8 cellular contexts compared by ENCODE assay signal in genomic region chr19:57362997-57363705, GRCh38. TPM values are rescaled to one million over a fixed set of nuclear protein-coding genes. Genes with fewer than 3 reads are reported as not detected.
DNase-seq lines count a peak whose midpoint lies in the region; ATAC-seq, FAIRE-seq and TF ChIP-seq lines count a peak whose summit lies in the region.

Gene TRAPPC2B, plus strand, starts transcription at chr19:57363551. Its CDS starts 1,283 bp downstream, at chr19:57364834.
Gene ZNF547, plus strand, starts transcription at chr19:57363551. Its CDS starts 5,005 bp downstream, at chr19:57368556.

- dilution Hi-C loops in keratinocyte (cut with MboI; ENCODE audit: extremely low pct_ligation_motif_present, low sequenced_read_pairs), result no loop called here

- peak; percentile 98 for FAIRE-seq in keratinocyte (lab: Jason Lieb, UNC)

- H3K79me2 ChIP-seq in keratinocyte (ENCODE audit: control insufficient read depth, insufficient read depth, low read length), result peaks cover 20% of the 10 kb centered on the region

- no peaks in the 10 kb centered on the region for H3K9me1 ChIP-seq in keratinocyte (ENCODE audit: control insufficient read depth, extremely low read depth, insufficient read depth, low read length)

- H3K27ac ChIP-seq in keratinocyte (ENCODE audit: control insufficient read depth, insufficient read depth, low read length), result peak within 1 kb of the TSS; percentile 90

- peak within 1 kb of the TSS; percentile 71 to 93 (median 91) for H3K4me3 ChIP-seq in keratinocyte (ENCODE audit: control insufficient read depth in 2 of 3, extremely low read depth in 1 of 3, insufficient read depth in 2 of 3, low read depth in 1 of 3, low read length in 3 of 3)

- peak within 1 kb of the TSS; percentile 95 for H3K4me2 ChIP-seq in keratinocyte (ENCODE audit: control insufficient read depth, extremely low read depth, insufficient read depth, low read depth, low read length)

- DNase-seq in Ammon's horn (ENCODE audit: low spot score) (peak; percentile 99), NCI-H510A (lab: John Stamatoyannopoulos, UW) (peak; percentile 96), chondrocyte (ENCODE audit: low spot score) (peak; percentile 99), keratinocyte (ENCODE audit: low read depth, low spot score) (peak; percentile 94)
- peak; percentile 93 to 95 for DNase-seq in activated CD4-positive, alpha-beta T cell treated with anti-CD3 and anti-CD28 coated beads for 24 hours (ENCODE audit: low read depth in 2 of 2)
- peak; percentile 95 to 96 (median 96) for DNase-seq in stimulated activated CD4-positive, alpha-beta T cell treated with anti-CD3 and anti-CD28 coated beads, Interleukin-12 subunit alpha, Interleukin-12 subunit beta, amount 100 ng/mL, for 48 hours (ENCODE audit: low read depth in 2 of 3, low spot score in 1 of 3)

- no peaks in the 10 kb centered on the region for H3K27me3 Mint-ChIP-seq in chondrocyte (ENCODE audit: low read depth)

- peaks cover 6% of the 10 kb centered on the region for H3K4me1 ChIP-seq in keratinocyte (ENCODE audit: control insufficient read depth, extremely low read depth, insufficient read depth, low read length)

- H3K4me1 Mint-ChIP-seq in chondrocyte (ENCODE audit: low read depth), result peaks cover 19% of the 10 kb centered on the region

- TF ChIP-seq CTCF in chondrocyte (IDR thresholded peaks at IDR 0.05), result no peak
- no peak for TF ChIP-seq CTCF in keratinocyte (optimal IDR thresholded peaks at IDR 0.05 in 1 of 3, IDR thresholded peaks at IDR 0.05 in 1 of 3, conservative IDR thresholded peaks at IDR 0.05 in 1 of 3; ENCODE audit: extremely low read depth in 1 of 3, insufficient read depth in 2 of 3, low read length in 3 of 3)

- peak within 1 kb of the TSS; percentile 98 for H3K4me3 Mint-ChIP-seq in chondrocyte (ENCODE audit: unreplicated experiment)

- peaks cover 6% of the 10 kb centered on the region for H3K9me3 Mint-ChIP-seq in chondrocyte (ENCODE audit: low read depth)

- peak within 1 kb of the TSS; percentile 88 for H3K9ac ChIP-seq in keratinocyte (ENCODE audit: control insufficient read depth, extremely low read depth, insufficient read depth, low read length)

- peak within 1 kb of the TSS; percentile 99 for H2AFZ ChIP-seq in keratinocyte (ENCODE audit: control insufficient read depth, low read length)

- H3K27me3 ChIP-seq in keratinocyte (ENCODE audit: control insufficient read depth, extremely low read depth, insufficient read depth, low read length), result no peaks in the 10 kb centered on the region

- H3K36me3 ChIP-seq in keratinocyte (ENCODE audit: control insufficient read depth in 2 of 2, extremely low read depth in 1 of 2, insufficient read depth in 2 of 2, low read length in 2 of 2), result peaks cover 0 to 2% of the 10 kb centered on the region in 2 experiments

- H3K27ac Mint-ChIP-seq in chondrocyte (ENCODE audit: unreplicated experiment), result peak within 1 kb of the TSS; percentile 99

- H3K36me3 Mint-ChIP-seq in chondrocyte (ENCODE audit: low read depth), result peaks cover 8% of the 10 kb centered on the region

- peak; percentile 76 for TF ChIP-seq POLR2A in GM19193 (IDR thresholded peaks at IDR 0.05; ENCODE audit: extremely low read depth, insufficient read depth, insufficient read length)

- no peaks in the 10 kb centered on the region for H3K9me3 ChIP-seq in keratinocyte (ENCODE audit: control insufficient read depth, low read depth, low read length)

- ATAC-seq in HG03432 (IDR thresholded peaks at IDR 0.05; ENCODE audit: unreplicated experiment), result peak; percentile 94

- no peaks in the 10 kb centered on the region for H4K20me1 ChIP-seq in keratinocyte (ENCODE audit: control insufficient read depth, extremely low read depth, insufficient read depth, low read length)

RNA-seq across cellular contexts. Expression of gene TRAPPC2B, which starts in this region (rescaled TPM):
- total RNA-seq in chondrocyte, result 9.9 to 12.1 TPM (median 10.7 TPM) in 3 replicates
- polyA plus RNA-seq in keratinocyte, result 15.8 to 22.2 TPM (median 20.8 TPM) in 3 replicates
- 7.8 TPM for polyA plus RNA-seq in keratinocyte (2011; ENCODE audit: low read depth)
- polyA plus RNA-seq in keratinocyte (2011; cell fraction: cytosol; rRNA removed), result 11.8 and 17.3 TPM in 2 replicates
- 12.2 and 15.0 TPM in 2 replicates for polyA plus RNA-seq in keratinocyte (2011; cell fraction: nucleus; rRNA removed)
- 16.0 and 19.9 TPM in 2 replicates for polyA plus RNA-seq in keratinocyte (2012; ENCODE audit: low replicate concordance)
- 1.5 to 7.1 TPM (median 6.8 TPM) in 3 replicates for polyA minus RNA-seq in keratinocyte
- polyA minus RNA-seq in keratinocyte (2011; cell fraction: cytosol; rRNA and poly(A)+ RNA removed), result 14.0 TPM
- 2.8 and 3.8 TPM in 2 replicates for polyA minus RNA-seq in keratinocyte (2011; cell fraction: nucleus; rRNA and poly(A)+ RNA removed)

RNA-seq across cellular contexts. Expression of gene ZNF547, which starts in this region (rescaled TPM):
- total RNA-seq in chondrocyte, result 2.4 to 7.1 TPM (median 2.9 TPM) in 3 replicates
- 1.4 to 3.2 TPM (median 2.8 TPM) in 3 replicates for polyA plus RNA-seq in keratinocyte
- polyA plus RNA-seq in keratinocyte (2011; ENCODE audit: low read depth), result 1.2 TPM
- polyA plus RNA-seq in keratinocyte (2011; cell fraction: cytosol; rRNA removed), result 0.74 and 1.1 TPM in 2 replicates
- polyA plus RNA-seq in keratinocyte (2011; cell fraction: nucleus; rRNA removed), result 4.5 and 7.3 TPM in 2 replicates
- 1.3 and 2.4 TPM in 2 replicates for polyA plus RNA-seq in keratinocyte (2012; ENCODE audit: low replicate concordance)
- polyA minus RNA-seq in keratinocyte, result 2.6 to 4.2 TPM (median 3.6 TPM) in 3 replicates
- polyA minus RNA-seq in keratinocyte (2011; cell fraction: cytosol; rRNA and poly(A)+ RNA removed), result 5.8 TPM
- polyA minus RNA-seq in keratinocyte (2011; cell fraction: nucleus; rRNA and poly(A)+ RNA removed), result 1.9 and 2.3 TPM in 2 replicates

Comparison
In these comparisons a context has a peak if more than half of its experiments do, and no peak if none do; other contexts are left out.
1. Peak in every context shown above with its lines: DNase-seq, ATAC-seq, H3K4me3 ChIP-seq and H3K27ac ChIP-seq.